8 cellular contexts compared by ENCODE assay signal in genomic region chr16:70429888-70430666, GRCh38. TPM values are rescaled to one million over a fixed set of nuclear protein-coding genes. Genes with fewer than 3 reads are reported as not detected.
A peak's percentile ranks its signal among the peaks of the same experiment; 100 is the strongest.
DNase-seq lines count a peak whose midpoint lies in the region; ATAC-seq lines count a peak whose summit lies in the region.

No MANE protein-coding gene starts in this region.

- H3K4me3 Mint-ChIP-seq in activated naive CD8-positive, alpha-beta T cell treated with anti-CD3 and anti-CD28 coated beads, Interleukin-2, amount 10 ng/mL, durations not matched to agents 7 days and 5 days = peak overlapping the region; percentile 72
- peak overlapping the region; percentile 45 for H3K4me3 Mint-ChIP-seq in natural killer cell treated with Interleukin-12 subunit alpha and Interleukin-12 subunit beta and Interleukin-15 and Interleukin-18, amount 100 ng/mL, for 72 hours

- DNase-seq in activated naive CD8-positive, alpha-beta T cell treated with anti-CD3 and anti-CD28 coated beads, Interleukin-2, amount 10 ng/mL, durations not matched to agents 7 days and 5 days = no peak
- no peak for DNase-seq in natural killer cell treated with Interleukin-12 subunit alpha and Interleukin-12 subunit beta and Interleukin-15 and Interleukin-18, amount 100 ng/mL, for 72 hours (ENCODE audit: low spot score)
- DNase-seq in NCI-H345 treated with DMSO at 0.1 percent for 48 hours (lab: John Stamatoyannopoulos, UW; ENCODE audit: unreplicated experiment) (no peak), SHP77 treated with DMSO at 0.1 percent for 48 hours (lab: John Stamatoyannopoulos, UW) (no peak), NCI-H2029 treated with DMSO at 0.1 percent for 48 hours (lab: John Stamatoyannopoulos, UW) (no peak)
- no peak for DNase-seq in activated CD4-positive, CD25-positive, alpha-beta regulatory T cell treated with anti-CD3 and anti-CD28 coated beads, Interleukin-2, amount 50 U/mL, for 72 hours

- peak overlapping the region; percentile 87 for H3K27ac Mint-ChIP-seq in activated naive CD8-positive, alpha-beta T cell treated with anti-CD3 and anti-CD28 coated beads, Interleukin-2, amount 10 ng/mL, durations not matched to agents 7 days and 5 days
- peak overlapping the region; percentile 95 for H3K27ac Mint-ChIP-seq in natural killer cell treated with Interleukin-12 subunit alpha and Interleukin-12 subunit beta and Interleukin-15 and Interleukin-18, amount 100 ng/mL, for 72 hours

- no peaks in the 10 kb centered on the region; the same call in 1 of the 2 replicates for H3K36me3 ChIP-seq in ES-I3 (ENCODE audit: insufficient read depth, low read length)

- no peaks in the 10 kb centered on the region for H3K9me3 ChIP-seq in ES-I3 (ENCODE audit: control insufficient read depth, insufficient read depth, low read length)

- POLR2A ChIA-PET in activated naive CD8-positive, alpha-beta T cell treated with anti-CD3 and anti-CD28 coated beads, Interleukin-2, amount 10 ng/mL, durations not matched to agents 7 days and 5 days (lab: Charles Lee) = interaction anchor here (4.3 kb wide), 1 partner anchor 12 kb away, joined by 18 read pairs; no protein-coding TSS in a partner anchor

- peaks cover 51% of the 10 kb centered on the region for H3K4me1 Mint-ChIP-seq in activated naive CD8-positive, alpha-beta T cell treated with anti-CD3 and anti-CD28 coated beads, Interleukin-2, amount 10 ng/mL, durations not matched to agents 7 days and 5 days
- H3K4me1 Mint-ChIP-seq in natural killer cell treated with Interleukin-12 subunit alpha and Interleukin-12 subunit beta and Interleukin-15 and Interleukin-18, amount 100 ng/mL, for 72 hours (ENCODE audit: low read depth in 2 of 2) = peaks cover 45% of the 10 kb centered on the region in 2 donors

- H3K9ac ChIP-seq in ES-I3 (ENCODE audit: low read depth, low read length) = peak overlapping the region; percentile 17; the same call in 1 of the 2 replicates

- peaks cover 54% of the 10 kb centered on the region for H3K4me1 ChIP-seq in ES-I3 (ENCODE audit: insufficient read depth, low read length)

- H3K27me3 Mint-ChIP-seq in activated naive CD8-positive, alpha-beta T cell treated with anti-CD3 and anti-CD28 coated beads, Interleukin-2, amount 10 ng/mL, durations not matched to agents 7 days and 5 days = no peaks in the 10 kb centered on the region
- H3K27me3 Mint-ChIP-seq in natural killer cell treated with Interleukin-12 subunit alpha and Interleukin-12 subunit beta and Interleukin-15 and Interleukin-18, amount 100 ng/mL, for 72 hours = no peaks in the 10 kb centered on the region

- peaks cover 17% of the 10 kb centered on the region for H3K36me3 Mint-ChIP-seq in activated naive CD8-positive, alpha-beta T cell treated with anti-CD3 and anti-CD28 coated beads, Interleukin-2, amount 10 ng/mL, durations not matched to agents 7 days and 5 days
- H3K36me3 Mint-ChIP-seq in natural killer cell treated with Interleukin-12 subunit alpha and Interleukin-12 subunit beta and Interleukin-15 and Interleukin-18, amount 100 ng/mL, for 72 hours = no peaks in the 10 kb centered on the region

- H3K9me3 Mint-ChIP-seq in activated naive CD8-positive, alpha-beta T cell treated with anti-CD3 and anti-CD28 coated beads, Interleukin-2, amount 10 ng/mL, durations not matched to agents 7 days and 5 days = no peaks in the 10 kb centered on the region
- H3K9me3 Mint-ChIP-seq in natural killer cell treated with Interleukin-12 subunit alpha and Interleukin-12 subunit beta and Interleukin-15 and Interleukin-18, amount 100 ng/mL, for 72 hours = no peaks in the 10 kb centered on the region

- ATAC-seq in HG02973 (IDR thresholded peaks at IDR 0.05; ENCODE audit: unreplicated experiment) = peak; percentile 5
- ATAC-seq in activated naive CD8-positive, alpha-beta T cell treated with anti-CD3 and anti-CD28 coated beads, Interleukin-2, amount 10 ng/mL, durations not matched to agents 7 days and 5 days (ENCODE audit: low read depth) = no peak
- no peak for ATAC-seq in natural killer cell treated with Interleukin-12 subunit alpha and Interleukin-12 subunit beta and Interleukin-15 and Interleukin-18, amount 100 ng/mL, for 72 hours

RNA-seq across cellular contexts. Expression of gene ST3GAL2, which starts 8.8 kb away (rescaled TPM):
- total RNA-seq in activated naive CD8-positive, alpha-beta T cell treated with anti-CD3 and anti-CD28 coated beads, Interleukin-2, amount 10 ng/mL, durations not matched to agents 7 days and 5 days = 10 to 100 TPM; 31.9 to 38.6 TPM
- total RNA-seq in natural killer cell treated with Interleukin-12 subunit alpha and Interleukin-12 subunit beta and Interleukin-15 and Interleukin-18, amount 100 ng/mL, for 72 hours = 10 to 100 TPM; 63.0 to 66.0 TPM

RNA-seq across cellular contexts. Expression of gene FCSK, which starts 24.3 kb away (rescaled TPM):
- 10 to 100 TPM; 24.3 to 26.0 TPM for total RNA-seq in activated naive CD8-positive, alpha-beta T cell treated with anti-CD3 and anti-CD28 coated beads, Interleukin-2, amount 10 ng/mL, durations not matched to agents 7 days and 5 days
- total RNA-seq in natural killer cell treated with Interleukin-12 subunit alpha and Interleukin-12 subunit beta and Interleukin-15 and Interleukin-18, amount 100 ng/mL, for 72 hours = 10 to 100 TPM; 19.4 to 35.2 TPM
